20 cellular contexts compared by ENCODE assay signal in genomic region chr11:120625565-120625964, GRCh38.
DNase-seq lines count a peak whose midpoint lies in the region; ATAC-seq and TF ChIP-seq lines count a peak whose summit lies in the region.
"Had no signal": no experiment of that assay in that cellular context is flagged by ENCODE, and none has a peak within 500 bp of the region (broad histone marks: within the 10 kb centered on the region; RNA-seq: fewer than 3 reads in every experiment).

No MANE protein-coding gene starts in this region.

- no peak for TF ChIP-seq CTCF in glutamatergic neuron (IDR thresholded peaks at IDR 0.05; ENCODE audit: partially characterized antibody, unreplicated experiment)
- no peak for TF ChIP-seq CTCF in mesothelial cell of epicardium (IDR thresholded peaks at IDR 0.05; ENCODE audit: unreplicated experiment)

- intact Hi-C loops in activated CD4-positive, alpha-beta T cell treated with anti-CD3 and anti-CD28 coated beads for 36 hours (cut with DNase I, micrococcal nuclease): no loop called here

- peak; percentile 58 for DNase-seq in DMS 273 (lab: John Stamatoyannopoulos, UW; ENCODE audit: unreplicated experiment)
- DNase-seq in DMS 273 treated with DMSO at 0.1 percent for 48 hours (lab: John Stamatoyannopoulos, UW): no peak
- no peak for DNase-seq in activated CD4-positive, alpha-beta T cell treated with anti-CD3 and anti-CD28 coated beads for 36 hours
- no peak for DNase-seq in activated CD4-positive, alpha-beta T cell treated with anti-CD3 and anti-CD28 coated beads, Interleukin-2, amount 50 U/mL, for 48 hours
- DNase-seq in NCI-H524 (lab: John Stamatoyannopoulos, UW): peak; percentile 57 to 78
- no peak for DNase-seq in glutamatergic neuron
- no peak for DNase-seq in UCSD-AML1 (lab: John Stamatoyannopoulos, UW; ENCODE audit: unreplicated experiment)
- no peak for DNase-seq in mesothelial cell of epicardium (ENCODE audit: low spot score in 2 of 2, unreplicated experiment in 2 of 2)
- DNase-seq: Caco-2; CD8-positive, alpha-beta T cell; DND-41; NCI-H1092 treated with DMSO at 0.1 percent for 48 hours; NCI-H1436; NCI-H2029; NCI-H2227 treated with DMSO at 0.1 percent for 48 hours; NCI-H748 treated with DMSO at 0.1 percent for 48 hours; SJCRH30 had no signal

- no peaks in the 10 kb centered on the region for H3K4me1 Mint-ChIP-seq in activated CD4-positive, alpha-beta T cell treated with anti-CD3 and anti-CD28 coated beads for 36 hours
- H3K4me1 Mint-ChIP-seq in glutamatergic neuron (ENCODE audit: low read depth, unreplicated experiment) (peaks cover 32% of the 10 kb centered on the region), mesothelial cell of epicardium (no peaks in the 10 kb centered on the region)
- H3K4me1 Mint-ChIP-seq: B cell had no signal

- no peak for ATAC-seq in activated CD4-positive, alpha-beta T cell treated with anti-CD3 and anti-CD28 coated beads for 36 hours
- ATAC-seq: CD8-positive, alpha-beta T cell; Right ventricle myocardium inferior; SK-N-SH treated with all-trans-retinoic acid at 6 μM for 48 hours had no signal

- CTCF ChIA-PET in activated CD4-positive, alpha-beta T cell treated with anti-CD3 and anti-CD28 coated beads for 36 hours (lab: Charles Lee): interaction anchor here (0.6 to 0.8 kb wide), 2 partner anchors 59 to 703 kb away, joined by 3 read pairs; no protein-coding TSS in a partner anchor

- H3K4me3 Mint-ChIP-seq in activated CD4-positive, alpha-beta T cell treated with anti-CD3 and anti-CD28 coated beads for 36 hours: no peak overlapping the region
- H3K4me3 Mint-ChIP-seq in glutamatergic neuron (ENCODE audit: unreplicated experiment): no peak overlapping the region
- no peak overlapping the region for H3K4me3 Mint-ChIP-seq in mesothelial cell of epicardium
- H3K4me3 Mint-ChIP-seq: B cell; CD8-positive, alpha-beta T cell had no signal

- no peaks in the 10 kb centered on the region for H3K9me3 Mint-ChIP-seq in activated CD4-positive, alpha-beta T cell treated with anti-CD3 and anti-CD28 coated beads for 36 hours (ENCODE audit: low read depth)
- no peaks in the 10 kb centered on the region for H3K9me3 Mint-ChIP-seq in glutamatergic neuron (ENCODE audit: unreplicated experiment)
- no peaks in the 10 kb centered on the region for H3K9me3 Mint-ChIP-seq in mesothelial cell of epicardium
- H3K9me3 Mint-ChIP-seq: CD8-positive, alpha-beta T cell had no signal

- no peaks in the 10 kb centered on the region for H3K36me3 Mint-ChIP-seq in activated CD4-positive, alpha-beta T cell treated with anti-CD3 and anti-CD28 coated beads for 36 hours (ENCODE audit: low read depth)
- H3K36me3 Mint-ChIP-seq in glutamatergic neuron (ENCODE audit: unreplicated experiment) (no peaks in the 10 kb centered on the region), mesothelial cell of epicardium (no peaks in the 10 kb centered on the region)
- H3K36me3 Mint-ChIP-seq: CD8-positive, alpha-beta T cell had no signal

- POLR2A ChIA-PET in activated CD4-positive, alpha-beta T cell treated with anti-CD3 and anti-CD28 coated beads for 36 hours (lab: Charles Lee): no interaction called here

- peak overlapping the region; percentile 39 for H3K27ac Mint-ChIP-seq in activated CD4-positive, alpha-beta T cell treated with anti-CD3 and anti-CD28 coated beads for 36 hours
- H3K27ac Mint-ChIP-seq in glutamatergic neuron (ENCODE audit: unreplicated experiment): peak overlapping the region; percentile 19
- H3K27ac Mint-ChIP-seq in mesothelial cell of epicardium: no peak overlapping the region
- H3K27ac Mint-ChIP-seq: B cell; CD8-positive, alpha-beta T cell had no signal

- H3K27me3 Mint-ChIP-seq in activated CD4-positive, alpha-beta T cell treated with anti-CD3 and anti-CD28 coated beads for 36 hours: peaks cover 5% of the 10 kb centered on the region
- H3K27me3 Mint-ChIP-seq in glutamatergic neuron (ENCODE audit: unreplicated experiment) (peaks cover 6% of the 10 kb centered on the region), mesothelial cell of epicardium (ENCODE audit: low read depth) (peaks cover 27% of the 10 kb centered on the region)

Comparison
In these comparisons a context has a peak if more than half of its experiments do, and no peak if none do; other contexts are left out.
1. DNase-seq: peak in DMS 273 (single experiment) and NCI-H524 (2 of 2); none in DMS 273 treated with DMSO at 0.1 percent for 48 hours (single experiment), activated CD4-positive, alpha-beta T cell treated with anti-CD3 and anti-CD28 coated beads for 36 hours (single experiment), activated CD4-positive, alpha-beta T cell treated with anti-CD3 and anti-CD28 coated beads, Interleukin-2, amount 50 U/mL, for 48 hours (0 of 2), glutamatergic neuron (single experiment), UCSD-AML1 (single experiment) and mesothelial cell of epicardium (0 of 2).